13 cellular contexts compared by ENCODE assay signal in the genomic region with DNA sequence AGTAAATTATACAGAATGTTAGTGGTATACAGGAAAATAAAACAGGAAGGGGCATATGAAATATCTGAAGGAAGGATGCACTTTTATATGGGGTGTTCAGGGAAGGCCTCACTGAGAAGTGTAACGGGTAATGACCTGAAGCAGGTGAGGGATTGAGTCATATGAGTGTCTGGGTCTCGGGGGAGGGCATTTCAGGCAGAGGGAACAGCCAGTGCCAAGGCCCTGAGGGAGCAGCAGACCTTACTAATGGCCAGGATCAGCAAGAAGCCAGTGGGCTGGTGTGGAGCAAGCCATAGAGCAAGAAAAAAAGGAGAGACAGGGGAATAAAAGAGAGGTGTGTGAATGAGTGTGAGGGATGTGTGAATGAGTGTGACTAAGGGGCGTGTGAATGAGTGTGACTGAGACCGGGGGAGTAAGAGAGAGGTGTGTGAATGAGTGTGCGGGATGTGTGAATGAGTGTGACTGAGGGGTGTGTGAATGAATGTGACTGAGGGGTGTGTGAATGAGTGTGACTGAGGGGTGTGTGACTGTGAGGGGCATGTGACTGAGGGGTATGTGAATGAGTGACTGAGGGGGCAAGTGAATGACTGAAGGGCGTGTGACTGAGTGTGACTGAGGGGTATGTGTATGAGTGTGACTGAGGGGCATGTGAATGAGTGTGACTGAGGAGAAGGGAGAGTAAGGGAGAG.
"Had no signal": no experiment of that assay in that cellular context is flagged by ENCODE, and none has a peak within 500 bp of the region (broad histone marks: within the 10 kb centered on the region; RNA-seq: fewer than 3 reads in every experiment).

No MANE protein-coding gene starts in this region.

- H3K4me1 ChIP-seq: adrenal gland, colonic mucosa, gastroesophageal sphincter, parathyroid adenoma, tibial artery had no signal

- H3K9me3 ChIP-seq: adrenal gland, colonic mucosa, gastroesophageal sphincter, tibial artery had no signal

- ATAC-seq: gastroesophageal sphincter had no signal

- H3K36me3 ChIP-seq: adrenal gland, colonic mucosa, gastroesophageal sphincter, tibial artery had no signal

- DNase-seq: activated CD4-positive, alpha-beta T cell treated with anti-CD3 and anti-CD28 coated beads, Interleukin-2, amount 50 U/mL, for 48 hours; activated CD8-positive, alpha-beta memory T cell treated with anti-CD3 and anti-CD28 coated beads, Interleukin-2, amount 50 U/mL, for 4 hours; activated naive CD4-positive, alpha-beta T cell treated with anti-CD3 and anti-CD28 coated beads, Interleukin-2, amount 50 U/mL, for 16 hours; caudate nucleus; colonic mucosa; effector CD4-positive, alpha-beta T cell; retina; small intestine; T-helper 2 cell; tibial artery had no signal

- H3K4me3 ChIP-seq: adrenal gland, colonic mucosa, gastroesophageal sphincter, tibial artery had no signal

- H3K27me3 ChIP-seq: adrenal gland, colonic mucosa had no signal

- H3K27ac ChIP-seq: adrenal gland, colonic mucosa, gastroesophageal sphincter, parathyroid adenoma, tibial artery had no signal
